ENCODE assay signal across 8 cellular contexts in the genomic region with DNA sequence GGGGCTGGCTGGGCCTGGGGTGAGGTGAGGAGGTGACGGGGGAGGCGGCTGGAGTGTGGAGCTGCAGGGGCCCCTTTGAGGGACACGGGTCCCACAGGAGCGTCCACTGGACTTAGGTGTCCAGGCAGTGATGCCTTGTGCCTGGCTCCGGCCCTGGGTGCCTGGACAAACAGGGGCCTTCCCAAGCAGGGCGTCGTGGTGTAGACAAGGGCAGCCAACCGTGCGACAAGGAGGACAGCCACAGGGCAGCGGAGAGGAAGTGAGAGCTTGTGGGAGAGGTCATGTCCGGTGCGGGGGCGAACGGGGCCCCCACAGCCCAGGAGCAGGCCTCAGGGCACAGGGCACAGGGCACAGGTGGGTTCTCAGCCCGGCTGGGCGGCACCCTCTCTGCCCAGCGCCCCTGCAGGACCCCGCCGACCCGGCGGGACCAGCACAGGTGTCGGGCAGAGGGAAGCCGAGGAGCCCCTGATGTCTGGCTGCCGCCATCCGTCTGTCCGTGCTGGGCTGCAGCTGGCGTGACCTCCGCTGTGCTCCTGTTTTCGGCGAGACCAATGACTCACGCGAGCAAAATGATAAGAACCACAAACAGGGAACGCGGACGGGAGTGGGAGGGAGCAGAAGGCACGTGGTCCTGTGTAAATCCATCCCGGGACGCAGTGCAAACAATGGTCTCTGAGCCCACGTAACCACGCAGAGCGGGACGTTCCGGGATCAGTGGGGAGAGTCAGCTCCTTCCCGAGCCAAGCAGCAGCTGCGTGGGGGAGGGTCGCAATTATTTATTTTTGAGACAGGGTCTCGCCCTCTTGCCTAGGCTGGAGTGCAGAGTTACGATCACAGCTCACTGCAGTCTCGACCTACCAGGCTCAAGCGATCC. TPM values are rescaled to one million over a fixed set of nuclear protein-coding genes. Genes with fewer than 3 reads are reported as not detected.
DNase-seq lines count a peak whose midpoint lies in the region; ATAC-seq, FAIRE-seq and TF ChIP-seq lines count a peak whose summit lies in the region.

No MANE protein-coding gene starts in this region.

- H3K4me1 Mint-ChIP-seq in activated naive CD8-positive, alpha-beta T cell treated with anti-CD3 and anti-CD28 coated beads, Interleukin-2, amount 50 U/mL, for 24 hours: peaks cover 6% of the 10 kb centered on the region

- no peaks in the 10 kb centered on the region for H3K36me3 Mint-ChIP-seq in activated naive CD8-positive, alpha-beta T cell treated with anti-CD3 and anti-CD28 coated beads, Interleukin-2, amount 50 U/mL, for 24 hours (ENCODE audit: low read depth)

- H3K4me3 ChIP-seq in endothelial cell of umbilical vein (replicated peaks in 1 of 3; ENCODE audit: insufficient read depth in 1 of 3, low read depth in 1 of 3, low read length in 3 of 3) (no peak overlapping the region), prostate gland (no peak overlapping the region)

- H2AFZ ChIP-seq in endothelial cell of umbilical vein (ENCODE audit: low read depth, low read length): no peak overlapping the region

- dilution Hi-C loops in endothelial cell of umbilical vein (cut with MboI; ENCODE audit: extremely low pct_ligation_motif_present, low sequenced_read_pairs): no loop called here

- TF ChIP-seq CTCF in endothelial cell of umbilical vein (IDR thresholded peaks at IDR 0.05; ENCODE audit: extremely low read depth in 1 of 2, insufficient read depth in 1 of 2, low read depth in 1 of 2, low read length in 2 of 2) (no peak), prostate gland (IDR thresholded peaks at IDR 0.05) (no peak)

- CTCF ChIA-PET in endothelial cell of umbilical vein (lab: Charles Lee): interaction anchor here (1.0 to 1.1 kb wide), 3 partner anchors 14 to 191 kb away, joined by 3 read pairs; no protein-coding TSS in a partner anchor

- peak; percentile 67 for FAIRE-seq in endothelial cell of umbilical vein (lab: Jason Lieb, UNC)

- POLR2A ChIA-PET in endothelial cell of umbilical vein (lab: Charles Lee): no interaction called here

- H3K27ac Mint-ChIP-seq in activated naive CD8-positive, alpha-beta T cell treated with anti-CD3 and anti-CD28 coated beads, Interleukin-2, amount 50 U/mL, for 24 hours: no peak overlapping the region

- H3K4me1 ChIP-seq in endothelial cell of umbilical vein (ENCODE audit: control insufficient read depth, extremely low read depth, insufficient read depth, low read length) (no peaks in the 10 kb centered on the region), prostate gland (replicated peaks) (no peaks in the 10 kb centered on the region)

- H3K27me3 Mint-ChIP-seq in activated naive CD8-positive, alpha-beta T cell treated with anti-CD3 and anti-CD28 coated beads, Interleukin-2, amount 50 U/mL, for 24 hours: peaks cover 2% of the 10 kb centered on the region

- no peak overlapping the region for H3K4me2 ChIP-seq in endothelial cell of umbilical vein (ENCODE audit: insufficient read depth, low read length)

- H3K9me3 Mint-ChIP-seq in activated naive CD8-positive, alpha-beta T cell treated with anti-CD3 and anti-CD28 coated beads, Interleukin-2, amount 50 U/mL, for 24 hours: no peaks in the 10 kb centered on the region

- H3K9me3 ChIP-seq in endothelial cell of umbilical vein (replicated peaks; ENCODE audit: control insufficient read depth, insufficient read depth, low read length) (no peaks in the 10 kb centered on the region), prostate gland (no peaks in the 10 kb centered on the region)

- no peak overlapping the region for H3K9ac ChIP-seq in endothelial cell of umbilical vein (replicated peaks; ENCODE audit: extremely low read depth, insufficient read depth, low read length)

- no peaks in the 10 kb centered on the region for H3K79me2 ChIP-seq in endothelial cell of umbilical vein (ENCODE audit: control insufficient read depth, insufficient read depth, low read length)

- in situ Hi-C loops in KBM-7 (cut with MboI; ENCODE audit: low pct_unique_long_range_greater_than_20kb, low sequenced_read_pairs): no loop called here

- no peak overlapping the region for H3K27ac ChIP-seq in endothelial cell of umbilical vein (ENCODE audit: insufficient read depth, low read depth, low read length)
- peak overlapping the region in 1 of 2 donors; percentile 25 for H3K27ac ChIP-seq in prostate gland

- ATAC-seq in GM21529 (IDR thresholded peaks at IDR 0.05; ENCODE audit: unreplicated experiment): peak; percentile 82
- no peak for ATAC-seq in activated naive CD8-positive, alpha-beta T cell treated with anti-CD3 and anti-CD28 coated beads, Interleukin-2, amount 50 U/mL, for 24 hours

- intact Hi-C loops in endothelial cell of umbilical vein (cut with micrococcal nuclease) (no loop called here), prostate gland (cut with DNase I) (loop anchor here (10.0 kb wide), 1 partner anchor 325 kb away; no protein-coding TSS in a partner anchor)

- TF ChIP-seq POLR2A in endothelial cell of umbilical vein (IDR thresholded peaks at IDR 0.05; ENCODE audit: low read depth, low read length) (no peak), prostate gland (IDR thresholded peaks at IDR 0.05) (no peak)

- no peaks in the 10 kb centered on the region for H3K9me1 ChIP-seq in endothelial cell of umbilical vein (replicated peaks; ENCODE audit: control insufficient read depth, extremely low read depth, insufficient read depth, low read length)

- no peaks in the 10 kb centered on the region for H3K36me3 ChIP-seq in endothelial cell of umbilical vein (ENCODE audit: control insufficient read depth in 2 of 2, extremely low read depth in 1 of 2, insufficient read depth in 2 of 2, low read length in 2 of 2)
- no peaks in the 10 kb centered on the region for H3K36me3 ChIP-seq in prostate gland

- 38% methylated on average over 50 of the region's 50 CpGs for WGBS in prostate gland

- DNase-seq in D341Med (ENCODE audit: low spot score): peak; percentile 30
- DNase-seq in KBM-7: peak; percentile 59
- peak; percentile 62 for DNase-seq in endothelial cell of umbilical vein (ENCODE audit: low read depth, low spot score)
- DNase-seq in prostate gland (ENCODE audit: low spot score): peak; percentile 61
- no peak for DNase-seq in activated naive CD8-positive, alpha-beta T cell treated with anti-CD3 and anti-CD28 coated beads, Interleukin-2, amount 50 U/mL, for 24 hours
- DNase-seq in iPS-NIHi7 (ENCODE audit: extremely low spot score): no peak
- no peak for DNase-seq in NCI-H2171 (lab: John Stamatoyannopoulos, UW)

- no TSS peak for BruUV-seq in endothelial cell of umbilical vein (replicated peaks; lab: Mats Ljungman, UMichigan)

- no peak overlapping the region for H3K4me3 Mint-ChIP-seq in activated naive CD8-positive, alpha-beta T cell treated with anti-CD3 and anti-CD28 coated beads, Interleukin-2, amount 50 U/mL, for 24 hours

- no peaks in the 10 kb centered on the region for H4K20me1 ChIP-seq in endothelial cell of umbilical vein (replicated peaks; ENCODE audit: control insufficient read depth, extremely low read depth, insufficient read depth, low read length)

- H3K27me3 ChIP-seq in endothelial cell of umbilical vein (ENCODE audit: control insufficient read depth in 2 of 2, insufficient read depth in 2 of 2, low read length in 2 of 2) (no peaks in the 10 kb centered on the region), prostate gland (replicated peaks; ENCODE audit: insufficient read depth) (no peaks in the 10 kb centered on the region)

TF ChIP-seq in endothelial cell of umbilical vein, 7 proteins besides CTCF, POLR2A, EP300 and RAD21:
- TF ChIP-seq GATA2 (IDR thresholded peaks at IDR 0.05; ENCODE audit: insufficient read depth, insufficient read length, low read depth, low read length): no peak
- TF ChIP-seq FOS (IDR thresholded peaks at IDR 0.05; ENCODE audit: borderline replicate concordance, insufficient read depth, low read length): peak; percentile 17
- TF ChIP-seq JUN (IDR thresholded peaks at IDR 0.05; ENCODE audit: borderline replicate concordance, insufficient read depth, insufficient read length, low read depth): no peak
- peak; percentile 61 for TF ChIP-seq MAX (IDR thresholded peaks at IDR 0.05; ENCODE audit: insufficient read depth, insufficient read length)
- peak; percentile 30 for TF ChIP-seq POLR2AphosphoS5 (IDR thresholded peaks at IDR 0.05; ENCODE audit: insufficient read depth, low read depth, low read length)
- no peak for TF ChIP-seq MYC (IDR thresholded peaks at IDR 0.05; ENCODE audit: low read depth, low read length)
- TF ChIP-seq EZH2 (IDR thresholded peaks at IDR 0.05; ENCODE audit: borderline replicate concordance, low read depth, low read length, severe bottlenecking): no peak

RNA-seq across cellular contexts. Expression of gene A4GALT, which starts 49.1 kb away (rescaled TPM):
- total RNA-seq in endothelial cell of umbilical vein (18.8 and 20.7 TPM in 2 replicates), prostate gland (10 to 100 TPM; 34.7 to 40.0 TPM)
- 5.4 and 8.7 TPM in 2 replicates for polyA plus RNA-seq in endothelial cell of umbilical vein
- 3.1 and 5.6 TPM in 2 replicates for polyA plus RNA-seq in endothelial cell of umbilical vein (2011; cell fraction: cytosol; rRNA removed)
- polyA plus RNA-seq in endothelial cell of umbilical vein (2011; cell fraction: nucleus; rRNA removed): 4.2 and 4.4 TPM in 2 replicates
- polyA plus RNA-seq in endothelial cell of umbilical vein (2012): 9.8 and 17.1 TPM in 2 replicates
- polyA minus RNA-seq in endothelial cell of umbilical vein: 2.4 and 3.9 TPM in 2 replicates
- 9.6 TPM for polyA minus RNA-seq in endothelial cell of umbilical vein (2011; cell fraction: cytosol; rRNA and poly(A)+ RNA removed)
- 2.4 and 5.2 TPM in 2 replicates for polyA minus RNA-seq in endothelial cell of umbilical vein (2011; cell fraction: nucleus; rRNA and poly(A)+ RNA removed)

Comparison
In these comparisons a context has a peak if more than half of its experiments do, and no peak if none do; other contexts are left out.
1. DNase-seq: peak in D341Med (single experiment), KBM-7 (single experiment), endothelial cell of umbilical vein (single experiment) and prostate gland (single experiment); none in activated naive CD8-positive, alpha-beta T cell treated with anti-CD3 and anti-CD28 coated beads, Interleukin-2, amount 50 U/mL, for 24 hours (single experiment), iPS-NIHi7 (single experiment) and NCI-H2171 (single experiment).